12 cellular contexts compared by ENCODE assay signal in genomic region chr6:11433860-11434259, GRCh38.
DNase-seq lines count a peak whose midpoint lies in the region; ATAC-seq and TF ChIP-seq lines count a peak whose summit lies in the region.
"Had no signal": no experiment of that assay in that cellular context is flagged by ENCODE, and none has a peak within 500 bp of the region (broad histone marks: within the 10 kb centered on the region; RNA-seq: fewer than 3 reads in every experiment).

No MANE protein-coding gene starts in this region.

- H3K27me3 ChIP-seq in heart left ventricle (no peaks in the 10 kb centered on the region), brain microvascular endothelial cell (replicated peaks) (no peaks in the 10 kb centered on the region), transverse colon (no peaks in the 10 kb centered on the region)

- DNase-seq in heart left ventricle: no peak
- DNase-seq in left ventricle myocardium superior: no peak
- no peak for DNase-seq in brain microvascular endothelial cell
- no peak for DNase-seq in mucosa of descending colon
- no peak for DNase-seq in transverse colon
- DNase-seq in hepatic stellate cell (ENCODE audit: low spot score): no peak
- DNase-seq in ecto neural progenitor cell (ENCODE audit: low spot score): no peak
- DNase-seq in GF-D8 (lab: John Stamatoyannopoulos, UW): no peak
- DNase-seq: activated naive CD4-positive, alpha-beta T cell treated with anti-CD3 and anti-CD28 coated beads for 36 hours; central memory CD4-positive, alpha-beta T cell; KG1; NCI-H510A treated with DMSO at 0.1 percent for 48 hours had no signal

- peak overlapping the region in 11 of 12 donors; percentile 7 to 81 (median 67) for H3K27ac ChIP-seq in heart left ventricle
- peak overlapping the region; percentile 86 for H3K27ac ChIP-seq in brain microvascular endothelial cell
- peak overlapping the region; percentile 64 to 84 (median 77) for H3K27ac ChIP-seq in transverse colon

- in situ Hi-C loops in brain microvascular endothelial cell (cut with HindIII; ENCODE audit: low pct_ligation_motif_present, low sequenced_read_pairs): no loop called here
- in situ Hi-C loops in transverse colon (cut with MboI; ENCODE audit: low pct_ligation_motif_present in 1 of 4, low pct_unique_long_range_greater_than_20kb in 1 of 4, low sequenced_read_pairs in 3 of 4): no loop called here

- H3K36me3 ChIP-seq in heart left ventricle: no peaks in the 10 kb centered on the region
- no peaks in the 10 kb centered on the region for H3K36me3 ChIP-seq in brain microvascular endothelial cell (replicated peaks)
- no peaks in the 10 kb centered on the region for H3K36me3 ChIP-seq in mucosa of descending colon (ENCODE audit: low read depth)
- H3K36me3 ChIP-seq in transverse colon: no peaks in the 10 kb centered on the region

- 72 to 82% (median 75%) methylated on average over 1 of the region's 1 CpG for WGBS in heart left ventricle, 4 donors
- WGBS in transverse colon (ENCODE audit: low coverage in 1 of 2), 2 donors: 0 to 22% methylated on average over 1 of the region's 1 CpG

- intact Hi-C loops in heart left ventricle (cut with DNase I) (loop anchor here in 1 of 10 donors (5.0 kb wide), 1 partner anchor 67 kb away; no protein-coding TSS in a partner anchor), left ventricle myocardium superior (cut with micrococcal nuclease) (no loop called here), mucosa of descending colon (cut with DNase I, micrococcal nuclease) (no loop called here), transverse colon (cut with DNase I; ENCODE audit: low total_unique reads) (no loop called here)

- H3K9me3 ChIP-seq in heart left ventricle: no peaks in the 10 kb centered on the region
- no peaks in the 10 kb centered on the region for H3K9me3 ChIP-seq in mucosa of descending colon
- no peaks in the 10 kb centered on the region for H3K9me3 ChIP-seq in transverse colon

- no peak for ATAC-seq in heart left ventricle
- no peak for ATAC-seq in left ventricle myocardium superior
- peak; percentile 61 for ATAC-seq in mucosa of descending colon

- no peak for TF ChIP-seq CTCF in heart left ventricle (IDR thresholded peaks at IDR 0.05)
- no peak for TF ChIP-seq CTCF in brain microvascular endothelial cell (IDR thresholded peaks at IDR 0.05; ENCODE audit: low read depth, low read length, missing control alignments)
- no peak for TF ChIP-seq CTCF in mucosa of descending colon (IDR thresholded peaks at IDR 0.05)
- TF ChIP-seq CTCF in transverse colon (IDR thresholded peaks at IDR 0.05): no peak

- no peak for TF ChIP-seq EP300 in transverse colon (IDR thresholded peaks at IDR 0.05; ENCODE audit: low read depth)

- peaks cover 0 to 54% (median 22%) of the 10 kb centered on the region in 12 donors for H3K4me1 ChIP-seq in heart left ventricle
- peaks cover 23% of the 10 kb centered on the region for H3K4me1 ChIP-seq in mucosa of descending colon (ENCODE audit: low read depth)
- H3K4me1 ChIP-seq in transverse colon: peaks cover 6 to 40% (median 28%) of the 10 kb centered on the region in 4 donors

- H3K4me3 ChIP-seq in heart left ventricle: no peak overlapping the region
- no peak overlapping the region for H3K4me3 ChIP-seq in brain microvascular endothelial cell (ENCODE audit: low read depth, low read length)
- H3K4me3 ChIP-seq in mucosa of descending colon: no peak overlapping the region
- H3K4me3 ChIP-seq in transverse colon: no peak overlapping the region

- TF ChIP-seq POLR2A in heart left ventricle (IDR thresholded peaks at IDR 0.05) (no peak), transverse colon (IDR thresholded peaks at IDR 0.05) (no peak)
